9 cellular contexts compared by ENCODE assay signal in genomic region chr5:132190161-132190817, GRCh38. TPM values are rescaled to one million over a fixed set of nuclear protein-coding genes. Genes with fewer than 3 reads are reported as not detected.
DNase-seq lines count a peak whose midpoint lies in the region; ATAC-seq and TF ChIP-seq lines count a peak whose summit lies in the region.
"Had no signal": no experiment of that assay in that cellular context is flagged by ENCODE, and none has a peak within 500 bp of the region (broad histone marks: within the 10 kb centered on the region; RNA-seq: fewer than 3 reads in every experiment).

No MANE protein-coding gene starts in this region.

- H3K27me3 ChIP-seq in left ventricle myocardium inferior (ENCODE audit: low read depth): no peaks in the 10 kb centered on the region
- H3K27me3 ChIP-seq in gastrocnemius medialis: no peaks in the 10 kb centered on the region

- DNase-seq in DMS153 (lab: John Stamatoyannopoulos, UW) (peak; percentile 57), NCI-H345 treated with DMSO at 0.1 percent for 48 hours (lab: John Stamatoyannopoulos, UW; ENCODE audit: unreplicated experiment) (peak; percentile 24), left ventricle myocardium inferior (no peak), gastrocnemius medialis (no peak)
- DNase-seq in activated CD8-positive, alpha-beta T cell treated with anti-CD3 and anti-CD28 coated beads, Interleukin-2, amount 10 ng/mL, durations not matched to agents 7 days and 5 days: peak; percentile 32
- no peak for DNase-seq in activated T-cell treated with anti-CD3 and anti-CD28 coated beads, Interleukin-2, amount 50 U/mL, for 1 hour

- H3K4me1 ChIP-seq in left ventricle myocardium inferior (peaks cover 13% of the 10 kb centered on the region), gastrocnemius medialis (no peaks in the 10 kb centered on the region)

- no peak for TF ChIP-seq POLR2A in gastrocnemius medialis (IDR thresholded peaks at IDR 0.05)

- no peak overlapping the region for H3K27ac ChIP-seq in left ventricle myocardium inferior (replicated peaks)
- peak overlapping the region in 1 of 4 donors; percentile 20 for H3K27ac ChIP-seq in gastrocnemius medialis

- intact Hi-C loops in left ventricle myocardium inferior (cut with micrococcal nuclease) (no loop called here), gastrocnemius medialis (cut with DNase I; ENCODE audit: low total_unique reads) (loop anchor here (5.0 kb wide), 1 partner anchor 37 kb away; the partner anchor contains the start of gene P4HA2)

- in situ Hi-C loops in gastrocnemius medialis (cut with MboI; ENCODE audit: low sequenced_read_pairs in 4 of 4): no loop called here

- H3K27ac Mint-ChIP-seq in activated CD8-positive, alpha-beta T cell treated with anti-CD3 and anti-CD28 coated beads, Interleukin-2, amount 10 ng/mL, durations not matched to agents 7 days and 5 days: no peak overlapping the region
- H3K27ac Mint-ChIP-seq: activated naive CD4-positive, alpha-beta T cell treated with anti-CD3 and anti-CD28 coated beads, Interleukin-2, amount 50 U/mL, for 24 hours had no signal

- CTCF ChIA-PET in activated CD8-positive, alpha-beta T cell treated with anti-CD3 and anti-CD28 coated beads, Interleukin-2, amount 10 ng/mL, durations not matched to agents 7 days and 5 days (lab: Charles Lee): interaction anchor here (0.7 to 4.7 kb wide), 20 partner anchors 9 to 311 kb away, joined by 3 to 44 read pairs (median 5); no protein-coding TSS in a partner anchor

- H3K4me3 Mint-ChIP-seq in activated CD8-positive, alpha-beta T cell treated with anti-CD3 and anti-CD28 coated beads, Interleukin-2, amount 10 ng/mL, durations not matched to agents 7 days and 5 days: no peak overlapping the region
- H3K4me3 Mint-ChIP-seq: activated naive CD4-positive, alpha-beta T cell treated with anti-CD3 and anti-CD28 coated beads, Interleukin-2, amount 50 U/mL, for 24 hours had no signal

- H3K4me1 Mint-ChIP-seq in activated CD8-positive, alpha-beta T cell treated with anti-CD3 and anti-CD28 coated beads, Interleukin-2, amount 10 ng/mL, durations not matched to agents 7 days and 5 days (ENCODE audit: low read depth): no peaks in the 10 kb centered on the region

- H3K4me3 ChIP-seq in left ventricle myocardium inferior (no peak overlapping the region), gastrocnemius medialis (no peak overlapping the region)

- H3K9me3 ChIP-seq in left ventricle myocardium inferior (replicated peaks) (no peaks in the 10 kb centered on the region), gastrocnemius medialis (no peaks in the 10 kb centered on the region)

- H3K27me3 Mint-ChIP-seq in activated CD8-positive, alpha-beta T cell treated with anti-CD3 and anti-CD28 coated beads, Interleukin-2, amount 10 ng/mL, durations not matched to agents 7 days and 5 days (ENCODE audit: low read depth): peaks cover 12% of the 10 kb centered on the region

- H3K36me3 Mint-ChIP-seq in activated CD8-positive, alpha-beta T cell treated with anti-CD3 and anti-CD28 coated beads, Interleukin-2, amount 10 ng/mL, durations not matched to agents 7 days and 5 days (ENCODE audit: low read depth): no peaks in the 10 kb centered on the region
- H3K36me3 Mint-ChIP-seq: activated naive CD4-positive, alpha-beta T cell treated with anti-CD3 and anti-CD28 coated beads, Interleukin-2, amount 50 U/mL, for 24 hours had no signal

- H3K36me3 ChIP-seq in left ventricle myocardium inferior (peaks cover 40% of the 10 kb centered on the region), gastrocnemius medialis (peaks cover 0 to 12% of the 10 kb centered on the region in 2 donors)

- TF ChIP-seq CTCF in left ventricle myocardium inferior (IDR thresholded peaks at IDR 0.05; ENCODE audit: borderline replicate concordance): peak; percentile 85
- TF ChIP-seq CTCF in gastrocnemius medialis (IDR thresholded peaks at IDR 0.05 in 4 of 5, conservative IDR thresholded peaks at IDR 0.05 in 1 of 5): peak; percentile 56 to 83 (median 75)

- H3K9me3 Mint-ChIP-seq in activated CD8-positive, alpha-beta T cell treated with anti-CD3 and anti-CD28 coated beads, Interleukin-2, amount 10 ng/mL, durations not matched to agents 7 days and 5 days (ENCODE audit: insufficient read depth): no peaks in the 10 kb centered on the region
- H3K9me3 Mint-ChIP-seq: activated naive CD4-positive, alpha-beta T cell treated with anti-CD3 and anti-CD28 coated beads, Interleukin-2, amount 50 U/mL, for 24 hours had no signal

- POLR2A ChIA-PET in activated CD8-positive, alpha-beta T cell treated with anti-CD3 and anti-CD28 coated beads, Interleukin-2, amount 10 ng/mL, durations not matched to agents 7 days and 5 days (lab: Charles Lee): no interaction called here

- ATAC-seq in GM19328 (IDR thresholded peaks at IDR 0.05; ENCODE audit: unreplicated experiment): peak; percentile 84
- peak; percentile 93 for ATAC-seq in HG03432 (IDR thresholded peaks at IDR 0.05; ENCODE audit: unreplicated experiment)
- ATAC-seq in activated CD8-positive, alpha-beta T cell treated with anti-CD3 and anti-CD28 coated beads, Interleukin-2, amount 10 ng/mL, durations not matched to agents 7 days and 5 days: peak; percentile 87
- ATAC-seq in gastrocnemius medialis: peak; percentile 100

RNA-seq across cellular contexts. Expression of gene P4HA2, which starts 37.4 kb away (rescaled TPM):
- total RNA-seq in activated CD8-positive, alpha-beta T cell treated with anti-CD3 and anti-CD28 coated beads, Interleukin-2, amount 10 ng/mL, durations not matched to agents 7 days and 5 days: 10 to 100 TPM; 11.4 to 13.5 TPM
- total RNA-seq in left ventricle myocardium inferior (80.5 TPM), gastrocnemius medialis (10 to 100 TPM in 2 of 4 donors, 1 to 10 TPM in 2; 5.8 to 15.7 (median 10.3) TPM)

Comparison
In these comparisons a context has a peak if more than half of its experiments do, and no peak if none do; other contexts are left out.
1. DNase-seq: peak in DMS153 (single experiment), NCI-H345 treated with DMSO at 0.1 percent for 48 hours (single experiment) and activated CD8-positive, alpha-beta T cell treated with anti-CD3 and anti-CD28 coated beads, Interleukin-2, amount 10 ng/mL, durations not matched to agents 7 days and 5 days (single experiment); none in left ventricle myocardium inferior (single experiment), gastrocnemius medialis (0 of 2) and activated T-cell treated with anti-CD3 and anti-CD28 coated beads, Interleukin-2, amount 50 U/mL, for 1 hour (single experiment).
2. Peak in every context shown above with its lines, with median percentiles within 50 percentile points of each other: ATAC-seq.